ENCODE assay signal across 6 cellular contexts in genomic region chr2:149189769-149190168, GRCh38.
"Had no signal": no experiment of that assay in that cellular context is flagged by ENCODE, and none has a peak within 500 bp of the region (broad histone marks: within the 10 kb centered on the region; RNA-seq: fewer than 3 reads in every experiment).

No MANE protein-coding gene starts in this region.

- ATAC-seq: HepG2, K562 had no signal

- DNase-seq: IMR-90, KBM-7, KG1 had no signal

- H3K4me3 ChIP-seq: K562 had no signal

- H3K27ac ChIP-seq: HL-60 had no signal
